29 cellular contexts compared by ENCODE assay signal in genomic region chr14:95941897-95942296, GRCh38.
"Had no signal": no experiment of that assay in that cellular context is flagged by ENCODE, and none has a peak within 500 bp of the region (broad histone marks: within the 10 kb centered on the region; RNA-seq: fewer than 3 reads in every experiment).

No MANE protein-coding gene starts in this region.

- DNase-seq: colonic mucosa; cortex of kidney; dermis blood vessel endothelial cell; dorsolateral prefrontal cortex; effector CD4-positive, alpha-beta T cell; effector CD8-positive, alpha-beta T cell; effector memory CD4-positive, alpha-beta T cell; effector memory CD8-positive, alpha-beta T cell; endodermal cell; erythroblast; esophagus squamous epithelium; foreskin fibroblast; foreskin keratinocyte; foreskin melanocyte; gastrocnemius medialis; glutamatergic neuron; head of caudate nucleus; heart left ventricle; heart right ventricle had no signal

- FAIRE-seq: colon, endometrium, endothelial cell of umbilical vein, frontal cortex had no signal

- H3K27ac Mint-ChIP-seq: dendritic cell treated with granulocyte-macrophage colony-stimulating factor and Interleukin-4, amounts not matched to agents 40 ng/mL and 50 ng/mL, for 4 days; effector memory CD8-positive, alpha-beta T cell; endodermal cell had no signal

- H3K36me3 ChIP-seq: colonic mucosa, esophagus muscularis mucosa, esophagus squamous epithelium, gastrocnemius medialis, gastroesophageal sphincter, heart left ventricle, heart right ventricle had no signal

- H3K27me3 ChIP-seq: colonic mucosa, foreskin keratinocyte, gastrocnemius medialis had no signal

- H3K4me3 Mint-ChIP-seq: dendritic cell treated with granulocyte-macrophage colony-stimulating factor and Interleukin-4, amounts not matched to agents 40 ng/mL and 50 ng/mL, for 4 days; effector memory CD8-positive, alpha-beta T cell; endodermal cell had no signal

- H3K27ac ChIP-seq: colonic mucosa, coronary artery, dorsolateral prefrontal cortex, epithelial cell of prostate, esophagus muscularis mucosa, esophagus squamous epithelium, foreskin keratinocyte, gastrocnemius medialis, gastroesophageal sphincter, heart left ventricle, heart right ventricle had no signal

- H3K4me3 ChIP-seq: colonic mucosa, coronary artery, dorsolateral prefrontal cortex, esophagus muscularis mucosa, esophagus squamous epithelium, gastrocnemius medialis, gastroesophageal sphincter, heart left ventricle, heart right ventricle had no signal

- ATAC-seq: effector memory CD8-positive, alpha-beta T cell; esophagus mucosa; foreskin keratinocyte; gastrocnemius medialis; gastroesophageal sphincter; heart left ventricle; heart right ventricle had no signal

- H3K9me3 ChIP-seq: colonic mucosa, esophagus squamous epithelium, gastrocnemius medialis had no signal

- H3K4me1 ChIP-seq: colonic mucosa, esophagus muscularis mucosa, esophagus squamous epithelium, foreskin keratinocyte, gastrocnemius medialis, gastroesophageal sphincter, heart left ventricle, heart right ventricle had no signal
